ENCODE assay signal across 22 cellular contexts in the genomic region with DNA sequence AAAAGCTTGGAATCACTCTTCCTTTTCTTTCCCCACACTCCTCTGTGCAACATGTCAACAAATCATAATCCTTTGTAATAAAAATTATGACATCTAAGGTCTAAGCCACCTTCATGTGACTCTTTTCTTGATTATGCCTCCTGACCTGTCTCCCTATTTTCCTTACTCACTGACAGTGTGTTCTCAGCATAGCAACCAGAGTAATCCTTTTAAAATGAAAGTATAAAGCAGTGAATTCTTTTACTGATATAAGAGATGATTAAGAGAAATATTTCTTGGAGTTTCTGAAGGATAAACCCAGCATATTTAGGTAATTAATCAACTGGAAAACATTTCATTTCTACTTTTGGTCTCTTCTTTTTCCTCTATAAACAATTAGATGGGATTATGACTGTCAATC. TPM values are rescaled to one million over a fixed set of nuclear protein-coding genes. Genes with fewer than 3 reads are reported as not detected.
A peak's percentile ranks its signal among the peaks of the same experiment; 100 is the strongest.
DNase-seq lines count a peak whose midpoint lies in the region; ATAC-seq and TF ChIP-seq lines count a peak whose summit lies in the region.
"Had no signal": no experiment of that assay in that cellular context is flagged by ENCODE, and none has a peak within 500 bp of the region (broad histone marks: within the 10 kb centered on the region; RNA-seq: fewer than 3 reads in every experiment).

No MANE protein-coding gene starts in this region.

- no peaks in the 10 kb centered on the region for H3K9me3 Mint-ChIP-seq in stimulated activated memory B cell treated with anti-CD40 and anti-IgM and Interleukin-4, amounts not matched to agents 10 μg/mL and 1 μg/mL and 100 μg/mL, for 72 hours
- H3K9me3 Mint-ChIP-seq: activated CD4-positive, alpha-beta memory T cell treated with anti-CD3 and anti-CD28 coated beads for 36 hours; activated naive CD8-positive, alpha-beta T cell treated with anti-CD3 and anti-CD28 coated beads for 36 hours; T-helper 1 cell treated with Interleukin-12 subunit alpha and Interleukin-12 subunit beta and Interleukin-4 antibody, amounts not matched to agents 30 μg/mL and 1 μg/mL, for 36 hours had no signal

- H3K27me3 ChIP-seq in adrenal gland, result no peaks in the 10 kb centered on the region
- no peaks in the 10 kb centered on the region for H3K27me3 ChIP-seq in uterus
- H3K27me3 ChIP-seq: cardiac muscle cell, foreskin keratinocyte, sigmoid colon had no signal

- no peak for TF ChIP-seq CTCF in adrenal gland (IDR thresholded peaks at IDR 0.05)
- TF ChIP-seq CTCF in fibroblast of the aortic adventitia (IDR thresholded peaks at IDR 0.05; ENCODE audit: insufficient read depth, low read length), result no peak
- TF ChIP-seq CTCF in uterus (IDR thresholded peaks at IDR 0.05), result no peak

- peaks cover 10% of the 10 kb centered on the region for H3K4me1 Mint-ChIP-seq in stimulated activated memory B cell treated with anti-CD40 and anti-IgM and Interleukin-4, amounts not matched to agents 10 μg/mL and 1 μg/mL and 100 μg/mL, for 72 hours

- no peaks in the 10 kb centered on the region for H3K9me3 ChIP-seq in adrenal gland (replicated peaks in 1 of 3)
- no peaks in the 10 kb centered on the region for H3K9me3 ChIP-seq in uterus
- H3K9me3 ChIP-seq: sigmoid colon had no signal

- no peak for ATAC-seq in stimulated activated memory B cell treated with anti-CD40 and anti-IgM and Interleukin-4, amounts not matched to agents 10 μg/mL and 1 μg/mL and 100 μg/mL, for 72 hours
- no peak for ATAC-seq in GM21423 (IDR thresholded peaks at IDR 0.05; ENCODE audit: unreplicated experiment)
- ATAC-seq: foreskin keratinocyte had no signal

- H3K4me3 ChIP-seq in adrenal gland, result no peak overlapping the region
- no peak overlapping the region for H3K4me3 ChIP-seq in fibroblast of the aortic adventitia (ENCODE audit: low read depth, low read length)
- no peak overlapping the region for H3K4me3 ChIP-seq in uterus
- H3K4me3 ChIP-seq: cardiac muscle cell, sigmoid colon had no signal

- H3K4me3 Mint-ChIP-seq in stimulated activated memory B cell treated with anti-CD40 and anti-IgM and Interleukin-4, amounts not matched to agents 10 μg/mL and 1 μg/mL and 100 μg/mL, for 72 hours, result no peak overlapping the region
- H3K4me3 Mint-ChIP-seq: activated CD4-positive, alpha-beta memory T cell treated with anti-CD3 and anti-CD28 coated beads for 36 hours; activated naive CD8-positive, alpha-beta T cell treated with anti-CD3 and anti-CD28 coated beads for 36 hours; T-helper 1 cell treated with Interleukin-12 subunit alpha and Interleukin-12 subunit beta and Interleukin-4 antibody, amounts not matched to agents 30 μg/mL and 1 μg/mL, for 36 hours had no signal

- H3K27ac Mint-ChIP-seq in stimulated activated memory B cell treated with anti-CD40 and anti-IgM and Interleukin-4, amounts not matched to agents 10 μg/mL and 1 μg/mL and 100 μg/mL, for 72 hours, result peak overlapping the region; percentile 18
- H3K27ac Mint-ChIP-seq: activated CD4-positive, alpha-beta memory T cell treated with anti-CD3 and anti-CD28 coated beads for 36 hours; activated naive CD8-positive, alpha-beta T cell treated with anti-CD3 and anti-CD28 coated beads for 36 hours; T-helper 1 cell treated with Interleukin-12 subunit alpha and Interleukin-12 subunit beta and Interleukin-4 antibody, amounts not matched to agents 30 μg/mL and 1 μg/mL, for 36 hours had no signal

- H3K4me1 ChIP-seq in adrenal gland (replicated peaks in 1 of 2) (peaks cover 5 to 17% of the 10 kb centered on the region in 2 donors), uterus (no peaks in the 10 kb centered on the region)
- H3K4me1 ChIP-seq: foreskin keratinocyte, sigmoid colon had no signal

- intact Hi-C loops in adrenal gland (cut with DNase I) (no loop called here), uterus (cut with DNase I; ENCODE audit: low total_unique reads) (no loop called here)

- peaks cover 52% of the 10 kb centered on the region for H3K36me3 Mint-ChIP-seq in stimulated activated memory B cell treated with anti-CD40 and anti-IgM and Interleukin-4, amounts not matched to agents 10 μg/mL and 1 μg/mL and 100 μg/mL, for 72 hours

- H3K27ac ChIP-seq in adrenal gland, result peak overlapping the region in 4 of 5 donors; percentile 15 to 55 (median 46)
- H3K27ac ChIP-seq in uterus, result no peak overlapping the region
- H3K27ac ChIP-seq: C4-2B, cardiac muscle cell, foreskin keratinocyte, KMS-11, sigmoid colon had no signal

- peaks cover 0 to 19% of the 10 kb centered on the region in 2 donors for H3K36me3 ChIP-seq in adrenal gland (replicated peaks in 1 of 2)
- H3K36me3 ChIP-seq in uterus, result no peaks in the 10 kb centered on the region

- DNase-seq in EH (ENCODE audit: low read depth), result peak; percentile 71
- no peak for DNase-seq in adrenal gland
- peak; percentile 11 for DNase-seq in fibroblast of the aortic adventitia (ENCODE audit: low read depth)
- DNase-seq in HK-2 (ENCODE audit: unreplicated experiment), result no peak
- DNase-seq in uterus, result no peak
- DNase-seq: activated CD4-positive, alpha-beta memory T cell treated with anti-CD3 and anti-CD28 coated beads for 36 hours; activated naive CD8-positive, alpha-beta T cell treated with anti-CD3 and anti-CD28 coated beads for 36 hours; activated T-cell treated with anti-CD3 and anti-CD28 coated beads, Interleukin-2, amount 50 U/mL, for 48 hours; DMS53; effector CD8-positive, alpha-beta T cell; NCI-H1048; NCI-H510A treated with DMSO at 0.1 percent for 48 hours; SHP77; sigmoid colon; stimulated activated CD4-positive, alpha-beta T cell treated with anti-CD3 and anti-CD28 coated beads, Interleukin-2, amount 100 ng/mL, for 48 hours had no signal

- TF ChIP-seq POLR2A in adrenal gland (IDR thresholded peaks at IDR 0.05) (no peak), uterus (IDR thresholded peaks at IDR 0.05) (no peak)

- no peaks in the 10 kb centered on the region for H3K27me3 Mint-ChIP-seq in stimulated activated memory B cell treated with anti-CD40 and anti-IgM and Interleukin-4, amounts not matched to agents 10 μg/mL and 1 μg/mL and 100 μg/mL, for 72 hours
- H3K27me3 Mint-ChIP-seq: activated CD4-positive, alpha-beta memory T cell treated with anti-CD3 and anti-CD28 coated beads for 36 hours; activated naive CD8-positive, alpha-beta T cell treated with anti-CD3 and anti-CD28 coated beads for 36 hours had no signal

RNA-seq across cellular contexts. Expression of gene USO1, which starts 44.7 kb away (rescaled TPM):
- total RNA-seq in adrenal gland (10 to 100 TPM; 55.3 to 81.3 (median 69.8) TPM), fibroblast of the aortic adventitia (ENCODE audit: low replicate concordance) (75.5 and 124 TPM in 2 replicates), uterus (100 to 1,000 TPM in 1 of 4 donors, 10 to 100 TPM in 3; 20.0 to 127 (median 59.4) TPM)
- polyA plus RNA-seq in adrenal gland, result 100 to 1,000 TPM in 1 of 3 donors, 10 to 100 TPM in 2; 27.4 to 102 (median 29.4) TPM

Comparison
In these comparisons a context has a peak if more than half of its experiments do, and no peak if none do; other contexts are left out.
1. DNase-seq: peak in EH (single experiment) and fibroblast of the aortic adventitia (single experiment); none in adrenal gland (0 of 7), HK-2 (single experiment) and uterus (0 of 2).
2. H3K27ac ChIP-seq: peak in adrenal gland (4 of 5); none in uterus (0 of 2).